In genomic region chr13:110281736-110282135, GRCh38 we compare ENCODE assay signal across 17 cellular contexts. TPM values are rescaled to one million over a fixed set of nuclear protein-coding genes. Genes with fewer than 3 reads are reported as not detected.
"Had no signal": no experiment of that assay in that cellular context is flagged by ENCODE, and none has a peak within 500 bp of the region (broad histone marks: within the 10 kb centered on the region; RNA-seq: fewer than 3 reads in every experiment).

No MANE protein-coding gene starts in this region.

- H3K4me1 Mint-ChIP-seq: activated naive CD4-positive, alpha-beta T cell treated with anti-CD3 and anti-CD28 coated beads, Interleukin-2, amount 10 ng/mL, durations not matched to agents 7 days and 5 days; stimulated activated naive B cell treated with anti-CD40 and anti-IgM and Interleukin-4, amounts not matched to agents 10 μg/mL and 1 μg/mL and 100 μg/mL, for 72 hours had no signal

- H3K4me3 Mint-ChIP-seq: activated naive CD4-positive, alpha-beta T cell treated with anti-CD3 and anti-CD28 coated beads, Interleukin-2, amount 10 ng/mL, durations not matched to agents 7 days and 5 days; brain; neural crest cell; stimulated activated naive B cell treated with anti-CD40 and anti-IgM and Interleukin-4, amounts not matched to agents 10 μg/mL and 1 μg/mL and 100 μg/mL, for 72 hours; T-helper 2 cell treated with Interferon-gamma antibody and Interleukin-4, amounts not matched to agents 5 μg/mL and 100 μg/mL, for 36 hours had no signal

- H3K9me3 Mint-ChIP-seq: activated naive CD4-positive, alpha-beta T cell treated with anti-CD3 and anti-CD28 coated beads, Interleukin-2, amount 10 ng/mL, durations not matched to agents 7 days and 5 days; activated T-helper 2 cell treated with anti-CD3 and anti-CD28 coated beads, Interferon-gamma antibody, Interleukin-2, Interleukin-4, amounts not matched to agents 10 μg/mL and 5 μg/mL and 100 μg/mL, durations not matched to agents 14 hours and 24 hours and 36 hours; neural crest cell; stimulated activated naive B cell treated with anti-CD40 and anti-IgM and Interleukin-4, amounts not matched to agents 10 μg/mL and 1 μg/mL and 100 μg/mL, for 72 hours; T-helper 2 cell treated with Interferon-gamma antibody and Interleukin-4, amounts not matched to agents 5 μg/mL and 100 μg/mL, for 36 hours had no signal

- ATAC-seq: activated CD4-positive, CD25-positive, alpha-beta regulatory T cell treated with anti-CD3 and anti-CD28 coated beads, Interleukin-2, amount 50 U/mL, for 24 hours; stimulated activated naive B cell treated with anti-CD40 and anti-IgM and Interleukin-4, amounts not matched to agents 10 μg/mL and 1 μg/mL and 100 μg/mL, for 72 hours had no signal

- H3K27me3 ChIP-seq: adrenal gland, hepatocyte, ovary, testis, vagina had no signal

- H3K27ac ChIP-seq: hepatocyte, vagina had no signal

- H3K9me3 ChIP-seq: adrenal gland, ovary, testis, vagina had no signal

- H3K36me3 Mint-ChIP-seq: activated naive CD4-positive, alpha-beta T cell treated with anti-CD3 and anti-CD28 coated beads, Interleukin-2, amount 10 ng/mL, durations not matched to agents 7 days and 5 days; brain; stimulated activated naive B cell treated with anti-CD40 and anti-IgM and Interleukin-4, amounts not matched to agents 10 μg/mL and 1 μg/mL and 100 μg/mL, for 72 hours had no signal

- H3K4me3 ChIP-seq: adrenal gland, hepatocyte, ovary, testis, vagina had no signal

- DNase-seq: activated naive CD4-positive, alpha-beta T cell treated with anti-CD3 and anti-CD28 coated beads, Interleukin-2, amount 10 ng/mL, durations not matched to agents 7 days and 5 days; kidney; mesendoderm; ovary; retina; stimulated activated CD4-positive, alpha-beta T cell treated with anti-CD3 and anti-CD28 coated beads, Interleukin-1b, Interleukin-23, amount 100 ng/mL, for 48 hours; stimulated activated naive B cell treated with anti-CD40 and anti-IgM and Interleukin-4, amounts not matched to agents 10 μg/mL and 1 μg/mL and 100 μg/mL, for 72 hours; SW 1271 had no signal

- H3K27ac Mint-ChIP-seq: activated naive CD4-positive, alpha-beta T cell treated with anti-CD3 and anti-CD28 coated beads, Interleukin-2, amount 10 ng/mL, durations not matched to agents 7 days and 5 days; activated T-helper 2 cell treated with anti-CD3 and anti-CD28 coated beads, Interferon-gamma antibody, Interleukin-2, Interleukin-4, amounts not matched to agents 10 μg/mL and 5 μg/mL and 100 μg/mL, durations not matched to agents 14 hours and 24 hours and 36 hours; brain; stimulated activated naive B cell treated with anti-CD40 and anti-IgM and Interleukin-4, amounts not matched to agents 10 μg/mL and 1 μg/mL and 100 μg/mL, for 72 hours; T-helper 2 cell treated with Interferon-gamma antibody and Interleukin-4, amounts not matched to agents 5 μg/mL and 100 μg/mL, for 36 hours had no signal

- H3K36me3 ChIP-seq: adrenal gland, ovary, vagina had no signal

- H3K27me3 Mint-ChIP-seq: brain had no signal

RNA-seq across cellular contexts. Expression of gene COL4A1, which starts 25.2 kb away (rescaled TPM):
- total RNA-seq: activated T-helper 2 cell treated with anti-CD3 and anti-CD28 coated beads, Interferon-gamma antibody, Interleukin-2, Interleukin-4, amounts not matched to agents 10 μg/mL and 5 μg/mL and 100 μg/mL, durations not matched to agents 14 hours and 24 hours and 36 hours had no signal

RNA-seq across cellular contexts. Expression of gene COL4A2, which starts 25.3 kb away (rescaled TPM):
- total RNA-seq: activated T-helper 2 cell treated with anti-CD3 and anti-CD28 coated beads, Interferon-gamma antibody, Interleukin-2, Interleukin-4, amounts not matched to agents 10 μg/mL and 5 μg/mL and 100 μg/mL, durations not matched to agents 14 hours and 24 hours and 36 hours had no signal
